Comparison of ENCODE assay signal across 8 cellular contexts in genomic region chr7:21898265-21898930, GRCh38. TPM values are rescaled to one million over a fixed set of nuclear protein-coding genes. Genes with fewer than 3 reads are reported as not detected.
DNase-seq lines count a peak whose midpoint lies in the region; ATAC-seq and TF ChIP-seq lines count a peak whose summit lies in the region.

No MANE protein-coding gene starts in this region.

- peaks cover 2% of the 10 kb centered on the region; the same call in 1 of the 2 replicates for H3K27me3 Mint-ChIP-seq in HFFc6 (ENCODE audit: insufficient read depth)

- no peaks in the 10 kb centered on the region for H4K20me1 ChIP-seq in mammary epithelial cell (ENCODE audit: insufficient read depth, low read length)
- no peaks in the 10 kb centered on the region for H4K20me1 ChIP-seq in smooth muscle cell (ENCODE audit: low read depth)

- H3K27ac ChIP-seq in mammary epithelial cell (ENCODE audit: insufficient read depth, low read depth, low read length) = no peak overlapping the region
- H3K27ac ChIP-seq in smooth muscle cell (ENCODE audit: low read depth) = no peak overlapping the region

- H3K9me3 Mint-ChIP-seq in HFFc6 = no peaks in the 10 kb centered on the region

- dilution Hi-C loops in mammary epithelial cell (cut with HindIII; ENCODE audit: low sequenced_read_pairs) = no loop called here

- 98% methylated on average over 16 of the region's 17 CpGs for WGBS in mammary epithelial cell (ENCODE audit: low coverage, missing lambda C conversion rate)
- 83% methylated on average over 17 of the region's 17 CpGs for WGBS in smooth muscle cell (ENCODE audit: low lambda C conversion rate)

- H2AFZ ChIP-seq in mammary epithelial cell (ENCODE audit: low read depth, low read length) (no peak overlapping the region), smooth muscle cell (ENCODE audit: low read depth) (no peak overlapping the region)

- CTCF ChIA-PET in mammary epithelial cell (lab: Charles Lee; ENCODE audit: low non-redundant PET) = no interaction called here

- H3K27me3 ChIP-seq in mammary epithelial cell (ENCODE audit: insufficient read depth, low read length) = no peaks in the 10 kb centered on the region
- no peaks in the 10 kb centered on the region for H3K27me3 ChIP-seq in smooth muscle cell (ENCODE audit: low read depth)

- no peaks in the 10 kb centered on the region for H3K9me3 ChIP-seq in mammary epithelial cell (replicated peaks; ENCODE audit: insufficient read depth, low read length)
- no peaks in the 10 kb centered on the region for H3K9me3 ChIP-seq in smooth muscle cell (replicated peaks; ENCODE audit: low read depth)

- no peaks in the 10 kb centered on the region for H3F3A ChIP-seq in smooth muscle cell (ENCODE audit: low read depth)

- no peak for TF ChIP-seq CTCF in GM12865 (IDR thresholded peaks at IDR 0.05; ENCODE audit: insufficient read depth, low read depth, low read length, missing control alignments)
- TF ChIP-seq CTCF in mammary epithelial cell (conservative IDR thresholded peaks at IDR 0.05 in 1 of 2, IDR thresholded peaks at IDR 0.05 in 1 of 2; ENCODE audit: extremely low read depth in 1 of 2, insufficient read depth in 1 of 2, low read depth in 1 of 2, low read length in 2 of 2) = no peak
- no peak for TF ChIP-seq CTCF in HFFc6 (IDR thresholded peaks at IDR 0.05)
- TF ChIP-seq CTCF in smooth muscle cell (IDR thresholded peaks at IDR 0.05; ENCODE audit: borderline replicate concordance, insufficient read depth, poor library complexity, severe bottlenecking) = no peak

- no TSS peak for BruUV-seq in mammary epithelial cell (replicated peaks; lab: Mats Ljungman, UMichigan)

- ATAC-seq in GM21423 (IDR thresholded peaks at IDR 0.05; ENCODE audit: unreplicated experiment) = peak; percentile 96
- peak; percentile 95 for ATAC-seq in HG03571 (IDR thresholded peaks at IDR 0.05; ENCODE audit: unreplicated experiment)

- H3K9ac ChIP-seq in mammary epithelial cell (ENCODE audit: insufficient read depth, low read length) (no peak overlapping the region), smooth muscle cell (ENCODE audit: low read depth) (no peak overlapping the region)

- peaks cover 49% of the 10 kb centered on the region for H3K36me3 Mint-ChIP-seq in HFFc6 (ENCODE audit: low read depth)

- H3K4me3 ChIP-seq in GM12865 (ENCODE audit: low read depth, low read length) = no peak overlapping the region
- no peak overlapping the region for H3K4me3 ChIP-seq in mammary epithelial cell (replicated peaks in 1 of 3; ENCODE audit: insufficient read depth in 1 of 3, low read depth in 2 of 3, low read length in 3 of 3)
- H3K4me3 ChIP-seq in smooth muscle cell = no peak overlapping the region

- in situ Hi-C loops in mammary epithelial cell (cut with MboI; ENCODE audit: low sequenced_read_pairs in 2 of 2) = no loop called here

- H3K79me2 ChIP-seq in mammary epithelial cell (ENCODE audit: insufficient read depth, low read length) (no peaks in the 10 kb centered on the region), smooth muscle cell (ENCODE audit: low read depth) (no peaks in the 10 kb centered on the region)

- H3K4me2 ChIP-seq in mammary epithelial cell (ENCODE audit: insufficient read depth, low read depth, low read length) (no peak overlapping the region), smooth muscle cell (no peak overlapping the region)

- no peak overlapping the region; the same call in 1 of the 2 replicates for H3K27ac Mint-ChIP-seq in HFFc6

- intact Hi-C loops in cardiac septum (cut with DNase I) = no loop called here
- intact Hi-C loops in mammary epithelial cell (cut with micrococcal nuclease) = no loop called here

- no peaks in the 10 kb centered on the region for H3K4me1 ChIP-seq in mammary epithelial cell (ENCODE audit: insufficient read depth, low read length)
- H3K4me1 ChIP-seq in smooth muscle cell (ENCODE audit: low read depth) = no peaks in the 10 kb centered on the region

- H3K36me3 ChIP-seq in mammary epithelial cell (ENCODE audit: insufficient read depth, low read length) (peaks cover 5% of the 10 kb centered on the region), smooth muscle cell (ENCODE audit: low read depth) (no peaks in the 10 kb centered on the region)

- no peak overlapping the region for H3K4me3 Mint-ChIP-seq in HFFc6

- DNase-seq in GM12865 (ENCODE audit: low read depth) (peak; percentile 51), cardiac septum (ENCODE audit: low spot score) (peak; percentile 76), NCI-H82 treated with DMSO at 0.1 percent for 48 hours (lab: John Stamatoyannopoulos, UW; ENCODE audit: unreplicated experiment) (no peak), mammary epithelial cell (no peak), HFFc6 (no peak), smooth muscle cell (lab: John Stamatoyannopoulos, UW; ENCODE audit: unreplicated experiment) (no peak)

- peaks cover 41% of the 10 kb centered on the region for H3K4me1 Mint-ChIP-seq in HFFc6 (ENCODE audit: low read depth)

RNA-seq across cellular contexts. Expression of gene CDCA7L, which starts 47.3 kb away (rescaled TPM):
- total RNA-seq in cardiac septum = 12.6 TPM
- 10 to 100 TPM in 1 of 2 donors, 1 to 10 TPM in 1; 8.5 to 29.8 TPM for total RNA-seq in mammary epithelial cell
- polyA plus RNA-seq in mammary epithelial cell = 28.7 TPM
- polyA minus RNA-seq in mammary epithelial cell = 38.1 TPM
- 10 to 100 TPM; 32.9 to 51.4 (median 42.7) TPM for total RNA-seq in HFFc6 (2021; fragmentation: NEBNext Ultra II Directional; extraction: Animal tissue kit (Norgen Biotek cat#: 25700))
- total RNA-seq in smooth muscle cell = 7.8 and 13.9 TPM in 2 replicates
- polyA plus RNA-seq in smooth muscle cell = 9.3 and 9.7 TPM in 2 replicates

Comparison
In these comparisons a context has a peak if more than half of its experiments do, and no peak if none do; other contexts are left out.
1. DNase-seq: peak in GM12865 (single experiment) and cardiac septum (single experiment); none in NCI-H82 treated with DMSO at 0.1 percent for 48 hours (single experiment), mammary epithelial cell (single experiment), HFFc6 (single experiment) and smooth muscle cell (single experiment).